Comparison of ENCODE assay signal across 8 cellular contexts in the genomic region with DNA sequence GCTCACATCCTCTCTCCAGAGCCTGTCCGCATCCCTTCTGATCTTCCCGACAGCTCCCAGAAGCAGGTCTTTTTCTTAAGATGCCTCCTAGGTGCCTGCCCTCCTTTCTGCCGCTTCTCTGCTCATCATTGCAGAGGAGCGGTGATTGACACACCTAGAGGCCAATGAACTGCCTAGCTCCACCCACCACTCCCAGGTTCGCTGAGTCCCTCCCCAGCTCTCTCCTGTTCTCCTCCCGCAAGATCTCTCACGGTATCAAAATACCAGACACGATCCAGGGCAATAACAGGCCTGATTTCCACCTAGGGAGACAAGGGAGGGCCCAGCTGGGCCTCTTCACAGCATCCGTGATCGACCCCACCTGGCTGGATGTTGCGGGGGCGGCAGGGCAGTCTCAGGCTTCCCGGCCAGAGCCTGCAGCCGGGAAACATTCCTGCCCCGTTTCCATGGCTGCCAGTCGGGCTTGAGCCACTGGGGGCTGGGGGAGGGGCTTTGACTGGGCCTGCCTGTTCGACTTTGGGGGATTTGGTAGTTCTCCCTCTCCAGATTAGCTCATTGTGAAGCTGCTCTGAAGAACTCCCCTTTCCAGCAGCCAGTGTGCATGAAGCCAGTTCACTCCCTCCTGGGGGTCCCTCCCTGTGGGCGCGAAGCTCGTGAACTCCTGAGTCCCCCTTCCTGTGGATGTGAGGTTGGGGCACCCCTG.
A peak's percentile ranks its signal among the peaks of the same experiment; 100 is the strongest.
DNase-seq lines count a peak whose midpoint lies in the region; ATAC-seq, FAIRE-seq and TF ChIP-seq lines count a peak whose summit lies in the region.

No MANE protein-coding gene starts in this region.

- DNase-seq in HCEC 1CT: peak; percentile 35
- DNase-seq in NCI-H2171 (lab: John Stamatoyannopoulos, UW): peak; percentile 75
- DNase-seq in activated CD8-positive, alpha-beta memory T cell treated with anti-CD3 and anti-CD28 coated beads for 24 hours: peak; percentile 80
- DNase-seq in H1 (ENCODE audit: low read depth in 1 of 2, low spot score in 2 of 2): peak; percentile 92 to 95
- DNase-seq in lung (ENCODE audit: low spot score): peak; percentile 92
- DNase-seq in stimulated activated CD8-positive, alpha-beta memory T cell treated with anti-CD3 and anti-CD28 coated beads, Interleukin-15, amount 100 ng/mL, for 1 hour (ENCODE audit: low read depth): peak; percentile 30

- peak overlapping the region; percentile 46 for H3K4ac ChIP-seq in H1 (replicated peaks; ENCODE audit: insufficient read length, low read depth, low read length)

- H4K8ac ChIP-seq in H1 (ENCODE audit: extremely low read depth, insufficient read depth, low read length): peak overlapping the region; percentile 90

- H3K27ac ChIP-seq in BLaER1 (no peak overlapping the region), H1 (ENCODE audit: low read depth, low read length) (peak overlapping the region; percentile 97), lung (ENCODE audit: low read depth in 1 of 2, low read length in 1 of 2) (no peak overlapping the region)

- 0 out of 3 replicates have a peak, but pooled peaks of 1 of the 2 experiments have one; percentile 39 for TF ChIP-seq EP300 in H1 (IDR thresholded peaks at IDR 0.05; ENCODE audit: borderline replicate concordance in 1 of 2, low read depth in 2 of 2, low read length in 2 of 2)

- H3K4me3 ChIP-seq in BLaER1 (no peak overlapping the region), H1 (ENCODE audit: extremely low read depth in 1 of 4, insufficient read depth in 2 of 4, low read depth in 3 of 4, low read length in 4 of 4) (peak overlapping the region; percentile 63 to 90 (median 83)), lung (no peak overlapping the region)

- no peak overlapping the region for H3K23ac ChIP-seq in H1 (ENCODE audit: insufficient read length)

- H3K4me1 ChIP-seq in BLaER1 (peaks cover 14% of the 10 kb centered on the region), H1 (replicated peaks in 1 of 4; ENCODE audit: control insufficient read depth in 3 of 4, insufficient read depth in 4 of 4, low read length in 3 of 4) (peaks cover 0 to 13% (median 7%) of the 10 kb centered on the region in 4 experiments; a peak in 5 of 7 replicates), lung (ENCODE audit: control insufficient read depth in 2 of 2, insufficient read depth in 2 of 2, low read length in 2 of 2) (peaks cover 3 to 18% of the 10 kb centered on the region in 2 donors)

- peak overlapping the region; percentile 67 for H3K56ac ChIP-seq in H1 (replicated peaks; ENCODE audit: insufficient read length, low read depth, low read length)

- H2AFZ ChIP-seq in H1 (ENCODE audit: low read length): peak overlapping the region; percentile 98

- H2BK120ac ChIP-seq in H1 (replicated peaks; ENCODE audit: low read depth, low read length): peak overlapping the region; percentile 8

- 0 out of 4 replicates have a peak, but pooled peaks of 1 of the 2 experiments have one; percentile 0 for TF ChIP-seq RAD21 in H1 (IDR thresholded peaks at IDR 0.05 in 1 of 2, conservative IDR thresholded peaks at IDR 0.05 in 1 of 2; ENCODE audit: low read depth in 2 of 2, low read length in 2 of 2)

- peak in 1 of 2 experiments; percentile 43; a peak in 2 of 3 replicates for TF ChIP-seq POLR2A in H1 (IDR thresholded peaks at IDR 0.05; ENCODE audit: control extremely low read depth in 1 of 2, low read depth in 2 of 2, low read length in 2 of 2)

- H4K5ac ChIP-seq in H1 (ENCODE audit: insufficient read length, low read depth, low read length): peak overlapping the region; percentile 92

- no peaks in the 10 kb centered on the region for H3K79me2 ChIP-seq in H1 (ENCODE audit: control insufficient read depth in 1 of 2, insufficient read depth in 2 of 2, low read length in 2 of 2)

- no peak overlapping the region for H3K9ac ChIP-seq in BLaER1
- peak overlapping the region in 3 of 4 experiments; percentile 57 to 84 (median 78); a peak in 5 of 7 replicates for H3K9ac ChIP-seq in H1 (replicated peaks in 1 of 4; ENCODE audit: extremely low read depth in 1 of 4, low read depth in 3 of 4, low read length in 3 of 4)

- peak overlapping the region; percentile 72; the same call in 1 of the 2 replicates for H2BK12ac ChIP-seq in H1 (ENCODE audit: low read depth, low read length)

- H3K27me3 ChIP-seq in BLaER1 (no peaks in the 10 kb centered on the region), H1 (replicated peaks in 1 of 4; ENCODE audit: control insufficient read depth in 3 of 4, extremely low read depth in 1 of 4, insufficient read depth in 3 of 4, low read length in 3 of 4) (peaks cover 0 to 2% (median 0%) of the 10 kb centered on the region in 4 experiments; a peak in 1 of 7 replicates), lung (ENCODE audit: control insufficient read depth, insufficient read depth) (no peaks in the 10 kb centered on the region)

- H4K91ac ChIP-seq in H1 (replicated peaks; ENCODE audit: insufficient read length, low read length): peak overlapping the region; percentile 88

- WGBS in H1 (ENCODE audit: extremely low coverage in 1 of 2, insufficient coverage in 1 of 2, insufficient read length in 1 of 2, insufficient replicate concordance in 2 of 2, low coverage in 1 of 2, low lambda C conversion rate in 2 of 2, missing lambda C conversion rate in 1 of 2), 2 experiments: 4% methylated on average over 20 of the region's 20 CpGs; no CpG with 5 or more reads in 1 of the 2 experiments
- 11 to 17% methylated on average over 20 of the region's 20 CpGs for WGBS in lung, 2 donors

- H3K79me1 ChIP-seq in H1 (ENCODE audit: low read depth, low read length): no peaks in the 10 kb centered on the region

- 0 out of 2 replicates have a peak overlapping the region, but pooled peaks have one; percentile 25 for H2BK15ac ChIP-seq in H1 (ENCODE audit: low read length)

- H3K36me3 ChIP-seq in BLaER1: no peaks in the 10 kb centered on the region
- H3K36me3 ChIP-seq in H1 (ENCODE audit: control insufficient read depth in 2 of 4, insufficient read depth in 4 of 4, low read length in 3 of 4): no peaks in the 10 kb centered on the region
- no peaks in the 10 kb centered on the region for H3K36me3 ChIP-seq in lung (ENCODE audit: control insufficient read depth in 2 of 2, insufficient read depth in 2 of 2, low read length in 2 of 2)

- POLR2A ChIA-PET in H1 (lab: Charles Lee; ENCODE audit: partially characterized antibody): interaction anchor here (1.2 to 1.7 kb wide), 3 partner anchors 10 to 373 kb away, joined by 4 read pairs; no protein-coding TSS in a partner anchor

- peak; percentile 96 for FAIRE-seq in H1 (lab: Jason Lieb, UNC)

- H2BK5ac ChIP-seq in H1 (ENCODE audit: low read depth, low read length): peak overlapping the region; percentile 86; the same call in 1 of the 2 replicates

- H2BK20ac ChIP-seq in H1 (ENCODE audit: low read length): peak overlapping the region; percentile 57; the same call in 1 of the 2 replicates

- peaks cover 4% of the 10 kb centered on the region; the same call in 1 of the 2 replicates for H3K23me2 ChIP-seq in H1 (ENCODE audit: low read depth, low read length)

- H3K9me3 ChIP-seq in BLaER1 (no peaks in the 10 kb centered on the region), H1 (ENCODE audit: insufficient read depth in 2 of 2, low read depth in 1 of 2, low read length in 1 of 2) (no peaks in the 10 kb centered on the region), lung (ENCODE audit: control insufficient read depth in 2 of 2, insufficient read depth in 1 of 2, low read length in 1 of 2) (no peaks in the 10 kb centered on the region)

- CTCF ChIA-PET in H1 (lab: Charles Lee; ENCODE audit: partially characterized antibody): interaction anchor here (0.8 to 3.0 kb wide), 10 partner anchors 10 to 788 kb away, joined by 3 to 11 read pairs (median 5); no protein-coding TSS in a partner anchor

- H3K4me2 ChIP-seq in BLaER1 (peak overlapping the region; percentile 34), H1 (ENCODE audit: insufficient read depth in 1 of 2, low read depth in 2 of 2, low read length in 2 of 2) (peak overlapping the region; percentile 80 to 99)

- H3K14ac ChIP-seq in H1 (ENCODE audit: insufficient read length): no peak overlapping the region

- no peak for TF ChIP-seq CTCF in H1 (IDR thresholded peaks at IDR 0.05; ENCODE audit: control extremely low read depth in 1 of 3, insufficient read depth in 1 of 3, low read depth in 1 of 3, low read length in 3 of 3)
- TF ChIP-seq CTCF in lung (IDR thresholded peaks at IDR 0.05; ENCODE audit: control extremely low read depth, extremely low read depth): no peak

- H4K20me1 ChIP-seq in BLaER1: no peaks in the 10 kb centered on the region
- H4K20me1 ChIP-seq in H1 (replicated peaks in 1 of 2; ENCODE audit: control insufficient read depth in 1 of 2, insufficient read depth in 2 of 2, low read length in 2 of 2): no peaks in the 10 kb centered on the region

- peak; percentile 78 for ATAC-seq in lung (ENCODE audit: insufficient read depth, low FRiP score)
- no peak for ATAC-seq in GM18873 (IDR thresholded peaks at IDR 0.05; ENCODE audit: low FRiP score, unreplicated experiment)

- H3K18ac ChIP-seq in H1 (ENCODE audit: extremely low read depth, low read length): peak overlapping the region; percentile 98; the same call in 1 of the 2 replicates

- no peak overlapping the region for H2AK5ac ChIP-seq in H1 (ENCODE audit: low read depth, low read length)

TF ChIP-seq in H1, 55 proteins besides CTCF, POLR2A, EP300 and RAD21 (continues in another document):
- TF ChIP-seq SUZ12 (IDR thresholded peaks at IDR 0.05; ENCODE audit: low read length) (no peak), POLR2AphosphoS5 (IDR thresholded peaks at IDR 0.05; ENCODE audit: low read depth, low read length) (no peak), GABPA (IDR thresholded peaks at IDR 0.05; ENCODE audit: borderline replicate concordance, insufficient read depth, low read length) (no peak), SP2 (IDR thresholded peaks at IDR 0.05; ENCODE audit: low read length) (peak; percentile 59), SP4 (IDR thresholded peaks at IDR 0.05; ENCODE audit: low read length) (0 out of 2 replicates have a peak, but pooled peaks have one; percentile 42), EZH2 (IDR thresholded peaks at IDR 0.05; ENCODE audit: low read depth, low read length, severe bottlenecking) (no peak), YY1 (IDR thresholded peaks at IDR 0.05; ENCODE audit: low read depth, low read length) (peak; percentile 69), TEAD4 (IDR thresholded peaks at IDR 0.05; ENCODE audit: low read depth, low read length) (peak; percentile 90), TAF7 (optimal IDR thresholded peaks at IDR 0.05; ENCODE audit: borderline replicate concordance, low read depth, low read length) (no peak), ASH2L (IDR thresholded peaks at IDR 0.05; ENCODE audit: low read length) (peak; percentile 96), CHD2 (IDR thresholded peaks at IDR 0.05; ENCODE audit: low read length) (peak; percentile 69), PHF8 (conservative IDR thresholded peaks at IDR 0.05; ENCODE audit: low read depth, low read length) (peak; percentile 61; the same call in 1 of the 2 replicates)
- TF ChIP-seq, protein P1, sequence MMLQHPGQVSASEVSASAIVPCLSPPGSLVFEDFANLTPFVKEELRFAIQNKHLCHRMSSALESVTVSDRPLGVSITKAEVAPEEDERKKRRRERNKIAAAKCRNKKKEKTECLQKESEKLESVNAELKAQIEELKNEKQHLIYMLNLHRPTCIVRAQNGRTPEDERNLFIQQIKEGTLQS (IDR thresholded peaks at IDR 0.05; ENCODE audit: insufficient read depth, low read depth, low read length): no peak

Comparison
In these comparisons a context has a peak if more than half of its experiments do, and no peak if none do; other contexts are left out.
1. H3K4me3 ChIP-seq: peak in H1 (4 of 4); none in BLaER1 (single experiment) and lung (single experiment).
2. DNase-seq: peak in every context shown above with its lines; median percentile 94 in H1; 92 in lung; 80 in activated CD8-positive, alpha-beta memory T cell treated with anti-CD3 and anti-CD28 coated beads for 24 hours; 75 in NCI-H2171; 35 in HCEC 1CT; 30 in stimulated activated CD8-positive, alpha-beta memory T cell treated with anti-CD3 and anti-CD28 coated beads, Interleukin-15, amount 100 ng/mL, for 1 hour.